In genomic region chr15:53072077-53072476, GRCh38 we compare ENCODE assay signal across 7 cellular contexts.
DNase-seq lines count a peak whose midpoint lies in the region; ATAC-seq and TF ChIP-seq lines count a peak whose summit lies in the region.

No MANE protein-coding gene starts in this region.

- no peak overlapping the region for H3K4me3 Mint-ChIP-seq in activated naive CD8-positive, alpha-beta T cell treated with anti-CD3 and anti-CD28 coated beads, Interleukin-2, amount 10 ng/mL, durations not matched to agents 7 days and 5 days

- no peak overlapping the region for H3K27ac Mint-ChIP-seq in activated naive CD8-positive, alpha-beta T cell treated with anti-CD3 and anti-CD28 coated beads, Interleukin-2, amount 10 ng/mL, durations not matched to agents 7 days and 5 days

- POLR2A ChIA-PET in activated naive CD8-positive, alpha-beta T cell treated with anti-CD3 and anti-CD28 coated beads, Interleukin-2, amount 10 ng/mL, durations not matched to agents 7 days and 5 days (lab: Charles Lee) = no interaction called here

- no peaks in the 10 kb centered on the region for H3K4me1 Mint-ChIP-seq in activated naive CD8-positive, alpha-beta T cell treated with anti-CD3 and anti-CD28 coated beads, Interleukin-2, amount 10 ng/mL, durations not matched to agents 7 days and 5 days

- TF ChIP-seq CTCF in GM20000 (IDR thresholded peaks at IDR 0.05; ENCODE audit: extremely low read depth, missing control alignments) = no peak

- no peaks in the 10 kb centered on the region for H3K9me3 Mint-ChIP-seq in activated naive CD8-positive, alpha-beta T cell treated with anti-CD3 and anti-CD28 coated beads, Interleukin-2, amount 10 ng/mL, durations not matched to agents 7 days and 5 days

- DNase-seq in GM20000 (ENCODE audit: low spot score) (peak; percentile 10), MV-4-11 (lab: John Stamatoyannopoulos, UW) (peak; percentile 4), left kidney (ENCODE audit: low read depth, low spot score) (peak; percentile 92)
- peak; percentile 27 for DNase-seq in activated naive CD8-positive, alpha-beta T cell treated with anti-CD3 and anti-CD28 coated beads, Interleukin-2, amount 10 ng/mL, durations not matched to agents 7 days and 5 days

- ATAC-seq in activated naive CD8-positive, alpha-beta T cell treated with anti-CD3 and anti-CD28 coated beads, Interleukin-2, amount 10 ng/mL, durations not matched to agents 7 days and 5 days (ENCODE audit: low read depth) = no peak
- ATAC-seq in GM21619 (IDR thresholded peaks at IDR 0.05; ENCODE audit: unreplicated experiment) = no peak
- no peak for ATAC-seq in GM18907 (IDR thresholded peaks at IDR 0.05; ENCODE audit: unreplicated experiment)
- no peak for ATAC-seq in HG02938 (IDR thresholded peaks at IDR 0.05; ENCODE audit: unreplicated experiment)

- H3K36me3 Mint-ChIP-seq in activated naive CD8-positive, alpha-beta T cell treated with anti-CD3 and anti-CD28 coated beads, Interleukin-2, amount 10 ng/mL, durations not matched to agents 7 days and 5 days = no peaks in the 10 kb centered on the region

- no peaks in the 10 kb centered on the region for H3K27me3 Mint-ChIP-seq in activated naive CD8-positive, alpha-beta T cell treated with anti-CD3 and anti-CD28 coated beads, Interleukin-2, amount 10 ng/mL, durations not matched to agents 7 days and 5 days

Comparison
In these comparisons a context has a peak if more than half of its experiments do, and no peak if none do; other contexts are left out.
1. DNase-seq: peak in every context shown above with its lines; median percentile 92 in left kidney; 27 in activated naive CD8-positive, alpha-beta T cell treated with anti-CD3 and anti-CD28 coated beads, Interleukin-2, amount 10 ng/mL, durations not matched to agents 7 days and 5 days; 10 in GM20000; 4 in MV-4-11.